Comparison of ENCODE assay signal across 20 cellular contexts in the genomic region with DNA sequence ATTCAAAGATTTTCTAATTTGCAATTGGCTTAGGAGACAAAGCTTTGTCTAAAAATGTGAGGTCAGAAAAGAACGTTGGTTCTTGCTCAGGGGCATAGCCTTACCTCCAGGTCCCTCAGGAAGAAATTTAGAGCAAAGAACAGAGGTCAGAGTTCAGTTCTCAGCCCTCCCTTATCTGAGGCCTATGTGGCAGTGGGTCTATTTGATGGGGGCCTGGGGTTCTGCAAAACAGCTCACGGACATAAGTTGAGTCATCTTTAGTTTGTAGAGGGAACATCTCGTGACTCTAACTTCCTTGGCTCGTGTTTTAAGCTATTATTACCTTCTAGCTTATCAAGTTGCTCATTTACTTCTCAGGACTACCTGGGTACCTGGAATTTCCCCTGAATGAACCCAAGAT.
A peak's percentile ranks its signal among the peaks of the same experiment; 100 is the strongest.
DNase-seq lines count a peak whose midpoint lies in the region; ATAC-seq, FAIRE-seq and TF ChIP-seq lines count a peak whose summit lies in the region.
"Had no signal": no experiment of that assay in that cellular context is flagged by ENCODE, and none has a peak within 500 bp of the region (broad histone marks: within the 10 kb centered on the region; RNA-seq: fewer than 3 reads in every experiment).

No MANE protein-coding gene starts in this region.

- H3K9me3 ChIP-seq in RWPE2 (ENCODE audit: severe bottlenecking) (no peaks in the 10 kb centered on the region), esophagus muscularis mucosa (no peaks in the 10 kb centered on the region)

- H3K27ac Mint-ChIP-seq in osteocyte (ENCODE audit: unreplicated experiment) (no peak overlapping the region), GM23338 (no peak overlapping the region)
- H3K27ac Mint-ChIP-seq: B cell; CD4-positive, CD25-positive, alpha-beta regulatory T cell; CD8-positive, alpha-beta memory T cell; IgD-negative memory B cell had no signal

- peaks cover 18% of the 10 kb centered on the region for H3K9me2 ChIP-seq in GM23338 (ENCODE audit: insufficient read depth)

- H3K27me3 ChIP-seq in RWPE2 (ENCODE audit: insufficient read depth, poor library complexity, severe bottlenecking) (no peaks in the 10 kb centered on the region), esophagus muscularis mucosa (no peaks in the 10 kb centered on the region), GM23338 (ENCODE audit: insufficient read depth) (no peaks in the 10 kb centered on the region)
- H3K27me3 ChIP-seq: BLaER1 treated with 17β-estradiol and CSF1 and Interleukin-3, amounts not matched to agents 10 nM and 100 nM had no signal

- H3K79me2 ChIP-seq in GM23338 (replicated peaks; ENCODE audit: insufficient read depth): no peaks in the 10 kb centered on the region

- peak; percentile 11 for DNase-seq in HT1080 (ENCODE audit: low read depth)
- no peak for DNase-seq in RWPE2 (ENCODE audit: low spot score)
- peak; percentile 19 for DNase-seq in esophagus muscularis mucosa (ENCODE audit: extremely low spot score)
- peak; percentile 8 for DNase-seq in osteocyte (ENCODE audit: extremely low spot score, unreplicated experiment)
- DNase-seq in GM23338 (ENCODE audit: low spot score): no peak
- no peak for DNase-seq in GOT3 (lab: John Stamatoyannopoulos, UW)
- no peak for DNase-seq in GM12891 (ENCODE audit: insufficient read length, low spot score)
- DNase-seq: CD4-positive, CD25-positive, alpha-beta regulatory T cell; CD8-positive, alpha-beta memory T cell; COR-L47; DMS153; DMS79; GDM1; GM23248; H7; KG1 had no signal

- peaks cover 10% of the 10 kb centered on the region for H3K27me3 Mint-ChIP-seq in osteocyte (ENCODE audit: unreplicated experiment)
- no peaks in the 10 kb centered on the region for H3K27me3 Mint-ChIP-seq in GM23338 (ENCODE audit: insufficient read depth, low read depth, poor library complexity)
- H3K27me3 Mint-ChIP-seq: CD4-positive, CD25-positive, alpha-beta regulatory T cell had no signal

- H3K4me1 Mint-ChIP-seq in osteocyte (ENCODE audit: unreplicated experiment) (peaks cover under 1% of the 10 kb centered on the region), GM23338 (peaks cover 6% of the 10 kb centered on the region; the same call in 2 of the 3 replicates)
- H3K4me1 Mint-ChIP-seq: B cell; CD4-positive, CD25-positive, alpha-beta regulatory T cell; CD8-positive, alpha-beta memory T cell; IgD-negative memory B cell had no signal

- 85% methylated on average over 4 of the region's 4 CpGs for WGBS in esophagus muscularis mucosa

- H3K9me3 Mint-ChIP-seq in osteocyte (ENCODE audit: unreplicated experiment) (no peaks in the 10 kb centered on the region), GM23338 (peaks cover 11% of the 10 kb centered on the region)
- H3K9me3 Mint-ChIP-seq: CD8-positive, alpha-beta memory T cell; IgD-negative memory B cell had no signal

- H4K20me1 ChIP-seq in GM23338 (replicated peaks; ENCODE audit: insufficient read depth): no peaks in the 10 kb centered on the region; the same call in 1 of the 2 replicates
- H4K20me1 ChIP-seq: BLaER1 treated with 17β-estradiol and CSF1 and Interleukin-3, amounts not matched to agents 10 nM and 100 nM had no signal

- H3K36me3 Mint-ChIP-seq in osteocyte (ENCODE audit: unreplicated experiment): no peaks in the 10 kb centered on the region
- H3K36me3 Mint-ChIP-seq in GM23338 (ENCODE audit: low read depth): peaks cover 37% of the 10 kb centered on the region
- H3K36me3 Mint-ChIP-seq: CD4-positive, CD25-positive, alpha-beta regulatory T cell; CD8-positive, alpha-beta memory T cell; IgD-negative memory B cell had no signal

- H3F3A ChIP-seq in GM23338 (replicated peaks; ENCODE audit: low read depth): no peaks in the 10 kb centered on the region

- H2AFZ ChIP-seq in GM23338: no peak overlapping the region
- H2AFZ ChIP-seq: GM23248 had no signal

- no peak overlapping the region for H3K4me3 Mint-ChIP-seq in osteocyte (ENCODE audit: unreplicated experiment)
- H3K4me3 Mint-ChIP-seq in GM23338: no peak overlapping the region
- H3K4me3 Mint-ChIP-seq: B cell; CD4-positive, CD25-positive, alpha-beta regulatory T cell; CD8-positive, alpha-beta memory T cell; IgD-negative memory B cell had no signal

- no peak overlapping the region for H3K4me2 ChIP-seq in GM23338
- H3K4me2 ChIP-seq: BLaER1 treated with 17β-estradiol and CSF1 and Interleukin-3, amounts not matched to agents 10 nM and 100 nM had no signal

- H3K4me1 ChIP-seq in RWPE2 (ENCODE audit: insufficient read depth, poor library complexity, severe bottlenecking): peaks cover 50% of the 10 kb centered on the region
- H3K4me1 ChIP-seq in esophagus muscularis mucosa: peaks cover 0 to 14% (median 11%) of the 10 kb centered on the region in 4 donors
- H3K4me1 ChIP-seq in GM23338 (ENCODE audit: insufficient read depth): no peaks in the 10 kb centered on the region; the same call in 1 of the 2 replicates
- H3K4me1 ChIP-seq: BLaER1 treated with 17β-estradiol and CSF1 and Interleukin-3, amounts not matched to agents 10 nM and 100 nM had no signal

- H3K36me3 ChIP-seq in RWPE2 (ENCODE audit: low read depth): no peaks in the 10 kb centered on the region
- no peaks in the 10 kb centered on the region for H3K36me3 ChIP-seq in esophagus muscularis mucosa
- 0 out of 2 replicates have a peak, but pooled peaks cover 4% of the 10 kb centered on the region for H3K36me3 ChIP-seq in GM23338 (ENCODE audit: insufficient read depth)
- H3K36me3 ChIP-seq: BLaER1 treated with 17β-estradiol and CSF1 and Interleukin-3, amounts not matched to agents 10 nM and 100 nM had no signal

- ATAC-seq in RWPE2 (ENCODE audit: low read depth) (no peak), GM23338 (no peak)
- ATAC-seq: HepG2 had no signal

- TF ChIP-seq POLR2A in esophagus muscularis mucosa (IDR thresholded peaks at IDR 0.05; ENCODE audit: low read depth): no peak
- no peak for TF ChIP-seq POLR2A in GM12891 (IDR thresholded peaks at IDR 0.05; ENCODE audit: low read depth, low read length)

- no peak for TF ChIP-seq CTCF in RWPE2 (IDR thresholded peaks at IDR 0.05; ENCODE audit: poor library complexity, severe bottlenecking)
- no peak for TF ChIP-seq CTCF in esophagus muscularis mucosa (IDR thresholded peaks at IDR 0.05)
- TF ChIP-seq CTCF in osteocyte (IDR thresholded peaks at IDR 0.05): no peak
- no peak for TF ChIP-seq CTCF in GM23338 (conservative IDR thresholded peaks at IDR 0.05; ENCODE audit: low read depth in 2 of 2)

- no peak for FAIRE-seq in GM12891 (lab: Jason Lieb, UNC)
- FAIRE-seq: HepG2 had no signal

- peak overlapping the region; percentile 56 for H3K27ac ChIP-seq in RWPE2 (ENCODE audit: poor library complexity, severe bottlenecking)
- no peak overlapping the region for H3K27ac ChIP-seq in esophagus muscularis mucosa (replicated peaks in 1 of 4)
- no peak overlapping the region for H3K27ac ChIP-seq in GM23338 (ENCODE audit: low read depth)
- H3K27ac ChIP-seq: BLaER1 treated with 17β-estradiol and CSF1 and Interleukin-3, amounts not matched to agents 10 nM and 100 nM; GM23248 had no signal

- TF ChIP-seq EP300 in esophagus muscularis mucosa (IDR thresholded peaks at IDR 0.05): no peak

- intact Hi-C loops in esophagus muscularis mucosa (cut with DNase I): no loop called here

- no peak overlapping the region for H3K4me3 ChIP-seq in RWPE2 (ENCODE audit: severe bottlenecking)
- no peak overlapping the region for H3K4me3 ChIP-seq in esophagus muscularis mucosa
- no peak overlapping the region for H3K4me3 ChIP-seq in GM23338
- H3K4me3 ChIP-seq: BLaER1 treated with 17β-estradiol and CSF1 and Interleukin-3, amounts not matched to agents 10 nM and 100 nM; GM23248 had no signal

TF ChIP-seq in GM12891, 5 proteins besides CTCF, POLR2A, EP300 and RAD21:
- TF ChIP-seq PAX5 (IDR thresholded peaks at IDR 0.05; ENCODE audit: insufficient read depth, low read length, severe bottlenecking): no peak
- TF ChIP-seq TAF1 (IDR thresholded peaks at IDR 0.05; ENCODE audit: low read depth, low read length): no peak
- no peak for TF ChIP-seq SPI1 (IDR thresholded peaks at IDR 0.05; ENCODE audit: low read depth, low read length)
- TF ChIP-seq POU2F2 (IDR thresholded peaks at IDR 0.05; ENCODE audit: low read depth, low read length): no peak
- TF ChIP-seq POLR2AphosphoS5 (IDR thresholded peaks at IDR 0.05; ENCODE audit: low read depth, low read length): no peak

Comparison
In these comparisons a context has a peak if more than half of its experiments do, and no peak if none do; other contexts are left out.
1. DNase-seq: peak in HT1080 (single experiment), esophagus muscularis mucosa (single experiment) and osteocyte (single experiment); none in RWPE2 (single experiment), GM23338 (single experiment), GOT3 (single experiment) and GM12891 (single experiment).